In the genomic region with DNA sequence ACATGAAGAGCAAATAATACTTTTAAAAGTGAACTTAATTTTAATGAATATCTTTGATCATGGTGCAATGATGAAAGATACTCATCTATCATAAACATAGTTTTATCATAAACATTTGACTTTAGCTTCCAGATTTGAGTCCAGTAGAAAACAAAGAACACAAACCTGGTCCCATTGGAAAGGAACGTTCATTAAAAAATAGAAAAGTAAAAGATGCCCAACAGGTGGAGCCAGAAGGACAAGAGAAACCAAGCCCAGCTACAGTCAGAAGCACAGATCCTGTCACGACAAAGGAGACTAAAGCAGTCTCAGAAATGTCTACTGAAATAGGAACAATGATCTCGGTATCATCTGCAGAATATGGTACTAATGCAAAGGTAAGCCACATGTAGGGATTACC, we compare ENCODE assay signal across 1 cellular context.
TF ChIP-seq lines count a peak whose summit lies in the region.

No MANE protein-coding gene starts in this region.

TF ChIP-seq in A549, 52 proteins besides CTCF, POLR2A, EP300 and RAD21 (continued from another document):
- TF ChIP-seq EHMT2 (IDR thresholded peaks at IDR 0.05; ENCODE audit: low read depth) (no peak), PBX3 (IDR thresholded peaks at IDR 0.05) (no peak), HES2 (IDR thresholded peaks at IDR 0.05) (no peak), ZC3H11A (IDR thresholded peaks at IDR 0.05) (no peak)
